ENCODE assay signal across 1 cellular context in the genomic region with DNA sequence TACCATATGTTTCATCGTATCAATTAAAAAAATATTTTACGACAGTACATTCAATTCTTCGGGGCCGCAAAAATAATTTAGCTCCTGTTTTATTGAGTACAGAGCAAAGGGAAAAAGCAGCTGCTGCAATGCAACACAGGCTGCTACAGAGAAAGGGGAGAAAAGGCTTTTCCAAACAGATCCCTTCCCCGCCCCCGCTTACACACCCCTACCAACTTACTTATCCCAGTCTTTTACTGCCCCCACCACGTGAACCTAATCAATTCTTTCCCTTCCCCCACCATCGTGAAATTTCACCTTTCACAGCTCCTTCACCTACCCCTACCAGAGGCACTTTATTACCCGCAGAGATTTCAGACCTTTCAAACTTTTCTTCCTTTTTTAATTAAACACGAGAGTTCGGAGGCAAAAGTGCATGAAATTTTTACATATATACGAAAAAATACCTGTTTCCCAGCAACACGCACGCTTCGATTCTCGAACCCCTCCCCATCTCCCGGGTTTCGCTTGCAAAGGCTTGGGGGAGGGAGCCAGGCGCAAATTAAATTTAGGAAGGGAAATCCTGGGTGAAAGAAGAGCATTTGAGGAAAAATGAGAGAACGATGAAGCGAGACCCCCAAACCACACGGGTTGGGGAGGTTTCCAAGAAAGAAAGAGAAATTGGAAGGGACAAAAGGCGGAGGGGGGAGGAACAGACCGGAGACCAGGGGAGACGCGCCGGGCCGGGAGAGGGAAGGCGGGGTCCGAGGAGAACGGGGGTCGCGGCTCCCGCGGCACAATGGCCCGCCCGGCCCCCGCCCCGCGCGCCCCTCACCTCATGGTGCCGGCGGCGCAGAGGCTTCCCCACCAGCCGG.
TF ChIP-seq lines count a peak whose summit lies in the region.

No MANE protein-coding gene starts in this region.

TF ChIP-seq in HEK293, 187 proteins besides CTCF, POLR2A, EP300 and RAD21 (continued from another document and continues in another):
- TF ChIP-seq, protein P1, sequence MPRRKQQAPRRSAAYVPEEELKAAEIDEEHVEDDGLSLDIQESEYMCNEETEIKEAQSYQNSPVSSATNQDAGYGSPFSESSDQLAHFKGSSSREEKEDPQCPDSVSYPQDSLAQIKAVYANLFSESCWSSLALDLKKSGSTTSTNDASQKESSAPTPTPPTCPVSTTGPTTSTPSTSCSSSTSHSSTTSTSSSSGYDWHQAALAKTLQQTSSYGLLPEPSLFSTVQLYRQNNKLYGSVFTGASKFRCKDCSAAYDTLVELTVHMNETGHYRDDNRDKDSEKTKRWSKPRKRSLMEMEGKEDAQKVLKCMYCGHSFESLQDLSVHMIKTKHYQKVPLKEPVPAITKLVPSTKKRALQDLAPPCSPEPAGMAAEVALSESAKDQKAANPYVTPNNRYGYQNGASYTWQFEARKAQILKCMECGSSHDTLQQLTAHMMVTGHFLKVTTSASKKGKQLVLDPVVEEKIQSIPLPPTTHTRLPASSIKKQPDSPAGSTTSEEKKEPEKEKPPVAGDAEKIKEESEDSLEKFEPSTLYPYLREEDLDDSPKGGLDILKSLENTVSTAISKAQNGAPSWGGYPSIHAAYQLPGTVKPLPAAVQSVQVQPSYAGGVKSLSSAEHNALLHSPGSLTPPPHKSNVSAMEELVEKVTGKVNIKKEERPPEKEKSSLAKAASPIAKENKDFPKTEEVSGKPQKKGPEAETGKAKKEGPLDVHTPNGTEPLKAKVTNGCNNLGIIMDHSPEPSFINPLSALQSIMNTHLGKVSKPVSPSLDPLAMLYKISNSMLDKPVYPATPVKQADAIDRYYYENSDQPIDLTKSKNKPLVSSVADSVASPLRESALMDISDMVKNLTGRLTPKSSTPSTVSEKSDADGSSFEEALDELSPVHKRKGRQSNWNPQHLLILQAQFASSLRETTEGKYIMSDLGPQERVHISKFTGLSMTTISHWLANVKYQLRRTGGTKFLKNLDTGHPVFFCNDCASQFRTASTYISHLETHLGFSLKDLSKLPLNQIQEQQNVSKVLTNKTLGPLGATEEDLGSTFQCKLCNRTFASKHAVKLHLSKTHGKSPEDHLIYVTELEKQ (tag by site-specific recombination; IDR thresholded peaks at IDR 0.05; ENCODE audit: borderline replicate concordance), result peak; percentile 28; the same call in 1 of the 2 replicates
- TF ChIP-seq, protein P2, sequence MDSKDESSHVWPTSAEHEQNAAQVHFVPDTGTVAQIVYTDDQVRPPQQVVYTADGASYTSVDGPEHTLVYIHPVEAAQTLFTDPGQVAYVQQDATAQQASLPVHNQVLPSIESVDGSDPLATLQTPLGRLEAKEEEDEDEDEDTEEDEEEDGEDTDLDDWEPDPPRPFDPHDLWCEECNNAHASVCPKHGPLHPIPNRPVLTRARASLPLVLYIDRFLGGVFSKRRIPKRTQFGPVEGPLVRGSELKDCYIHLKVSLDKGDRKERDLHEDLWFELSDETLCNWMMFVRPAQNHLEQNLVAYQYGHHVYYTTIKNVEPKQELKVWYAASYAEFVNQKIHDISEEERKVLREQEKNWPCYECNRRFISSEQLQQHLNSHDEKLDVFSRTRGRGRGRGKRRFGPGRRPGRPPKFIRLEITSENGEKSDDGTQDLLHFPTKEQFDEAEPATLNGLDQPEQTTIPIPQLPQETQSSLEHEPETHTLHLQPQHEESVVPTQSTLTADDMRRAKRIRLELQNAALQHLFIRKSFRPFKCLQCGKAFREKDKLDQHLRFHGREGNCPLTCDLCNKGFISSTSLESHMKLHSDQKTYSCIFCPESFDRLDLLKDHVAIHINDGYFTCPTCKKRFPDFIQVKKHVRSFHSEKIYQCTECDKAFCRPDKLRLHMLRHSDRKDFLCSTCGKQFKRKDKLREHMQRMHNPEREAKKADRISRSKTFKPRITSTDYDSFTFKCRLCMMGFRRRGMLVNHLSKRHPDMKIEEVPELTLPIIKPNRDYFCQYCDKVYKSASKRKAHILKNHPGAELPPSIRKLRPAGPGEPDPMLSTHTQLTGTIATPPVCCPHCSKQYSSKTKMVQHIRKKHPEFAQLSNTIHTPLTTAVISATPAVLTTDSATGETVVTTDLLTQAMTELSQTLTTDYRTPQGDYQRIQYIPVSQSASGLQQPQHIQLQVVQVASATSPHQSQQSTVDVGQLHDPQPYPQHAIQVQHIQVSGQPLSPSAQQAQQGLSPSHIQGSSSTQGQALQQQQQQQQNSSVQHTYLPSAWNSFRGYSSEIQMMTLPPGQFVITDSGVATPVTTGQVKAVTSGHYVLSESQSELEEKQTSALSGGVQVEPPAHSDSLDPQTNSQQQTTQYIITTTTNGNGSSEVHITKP (tag by site-specific recombination; IDR thresholded peaks at IDR 0.05), result peak; percentile 89
- TF ChIP-seq KLF10 (tag by site-specific recombination; IDR thresholded peaks at IDR 0.05) (peak; percentile 82), ZNF138 (tag by site-specific recombination; IDR thresholded peaks at IDR 0.05; ENCODE audit: borderline replicate concordance) (no peak), ZNF785 (tag by site-specific recombination; IDR thresholded peaks at IDR 0.05) (no peak), HOXD13 (CRISPR knock-in tag; IDR thresholded peaks at IDR 0.05; ENCODE audit: borderline replicate concordance) (0 out of 2 replicates have a peak, but pooled peaks have one; percentile 13), ZSCAN16 (tag by site-specific recombination; IDR thresholded peaks at IDR 0.05) (no peak), ZNF791 (tag by site-specific recombination; IDR thresholded peaks at IDR 0.05) (no peak), ZNF302 (tag by site-specific recombination; IDR thresholded peaks at IDR 0.05; ENCODE audit: low read depth) (no peak), IKZF3 (tag by site-specific recombination; IDR thresholded peaks at IDR 0.05) (no peak; the same call in none of the 2 replicates), KLF1 (tag by site-specific recombination; IDR thresholded peaks at IDR 0.05) (no peak; the same call in 1 of the 2 replicates), ZNF571 (tag by site-specific recombination; IDR thresholded peaks at IDR 0.05) (no peak), ZNF560 (tag by site-specific recombination; IDR thresholded peaks at IDR 0.05; ENCODE audit: borderline replicate concordance) (no peak), ZNF239 (tag by site-specific recombination; IDR thresholded peaks at IDR 0.05) (0 out of 2 replicates have a peak, but pooled peaks have one; percentile 7), ZNF654 (tag by site-specific recombination; IDR thresholded peaks at IDR 0.05; ENCODE audit: low read depth) (no peak; the same call in 1 of the 2 replicates), SP2 (tag by site-specific recombination; IDR thresholded peaks at IDR 0.05) (peak; percentile 49), ZNF404 (tag by site-specific recombination; IDR thresholded peaks at IDR 0.05) (no peak), ZNF777 (tag by site-specific recombination; IDR thresholded peaks at IDR 0.05; ENCODE audit: borderline replicate concordance) (no peak), ZNF366 (tag by site-specific recombination; conservative IDR thresholded peaks at IDR 0.05) (0 out of 2 replicates have a peak, but pooled peaks have one; percentile 47), ZNF600 (tag by site-specific recombination; IDR thresholded peaks at IDR 0.05) (peak; percentile 84), ZNF621 (tag by site-specific recombination; IDR thresholded peaks at IDR 0.05) (no peak), ZNF114 (tag by site-specific recombination; IDR thresholded peaks at IDR 0.05) (no peak), KLF16 (tag by site-specific recombination; IDR thresholded peaks at IDR 0.05) (peak; percentile 92), KLF8 (tag by site-specific recombination; IDR thresholded peaks at IDR 0.05) (peak; percentile 84), WT1 (tag by site-specific recombination; IDR thresholded peaks at IDR 0.05) (peak; percentile 47), ZNF76 (tag by site-specific recombination; IDR thresholded peaks at IDR 0.05; ENCODE audit: borderline replicate concordance, low read depth) (no peak)
- TF ChIP-seq, protein P3, sequence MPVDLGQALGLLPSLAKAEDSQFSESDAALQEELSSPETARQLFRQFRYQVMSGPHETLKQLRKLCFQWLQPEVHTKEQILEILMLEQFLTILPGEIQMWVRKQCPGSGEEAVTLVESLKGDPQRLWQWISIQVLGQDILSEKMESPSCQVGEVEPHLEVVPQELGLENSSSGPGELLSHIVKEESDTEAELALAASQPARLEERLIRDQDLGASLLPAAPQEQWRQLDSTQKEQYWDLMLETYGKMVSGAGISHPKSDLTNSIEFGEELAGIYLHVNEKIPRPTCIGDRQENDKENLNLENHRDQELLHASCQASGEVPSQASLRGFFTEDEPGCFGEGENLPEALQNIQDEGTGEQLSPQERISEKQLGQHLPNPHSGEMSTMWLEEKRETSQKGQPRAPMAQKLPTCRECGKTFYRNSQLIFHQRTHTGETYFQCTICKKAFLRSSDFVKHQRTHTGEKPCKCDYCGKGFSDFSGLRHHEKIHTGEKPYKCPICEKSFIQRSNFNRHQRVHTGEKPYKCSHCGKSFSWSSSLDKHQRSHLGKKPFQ (tag by site-specific recombination; IDR thresholded peaks at IDR 0.05), result 0 out of 2 replicates have a peak, but pooled peaks have one; percentile 16
- TF ChIP-seq, protein P4, sequence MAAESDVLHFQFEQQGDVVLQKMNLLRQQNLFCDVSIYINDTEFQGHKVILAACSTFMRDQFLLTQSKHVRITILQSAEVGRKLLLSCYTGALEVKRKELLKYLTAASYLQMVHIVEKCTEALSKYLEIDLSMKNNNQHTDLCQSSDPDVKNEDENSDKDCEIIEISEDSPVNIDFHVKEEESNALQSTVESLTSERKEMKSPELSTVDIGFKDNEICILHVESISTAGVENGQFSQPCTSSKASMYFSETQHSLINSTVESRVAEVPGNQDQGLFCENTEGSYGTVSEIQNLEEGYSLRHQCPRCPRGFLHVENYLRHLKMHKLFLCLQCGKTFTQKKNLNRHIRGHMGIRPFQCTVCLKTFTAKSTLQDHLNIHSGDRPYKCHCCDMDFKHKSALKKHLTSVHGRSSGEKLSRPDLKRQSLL (tag by site-specific recombination; IDR thresholded peaks at IDR 0.05), result no peak
- TF ChIP-seq, protein P5, sequence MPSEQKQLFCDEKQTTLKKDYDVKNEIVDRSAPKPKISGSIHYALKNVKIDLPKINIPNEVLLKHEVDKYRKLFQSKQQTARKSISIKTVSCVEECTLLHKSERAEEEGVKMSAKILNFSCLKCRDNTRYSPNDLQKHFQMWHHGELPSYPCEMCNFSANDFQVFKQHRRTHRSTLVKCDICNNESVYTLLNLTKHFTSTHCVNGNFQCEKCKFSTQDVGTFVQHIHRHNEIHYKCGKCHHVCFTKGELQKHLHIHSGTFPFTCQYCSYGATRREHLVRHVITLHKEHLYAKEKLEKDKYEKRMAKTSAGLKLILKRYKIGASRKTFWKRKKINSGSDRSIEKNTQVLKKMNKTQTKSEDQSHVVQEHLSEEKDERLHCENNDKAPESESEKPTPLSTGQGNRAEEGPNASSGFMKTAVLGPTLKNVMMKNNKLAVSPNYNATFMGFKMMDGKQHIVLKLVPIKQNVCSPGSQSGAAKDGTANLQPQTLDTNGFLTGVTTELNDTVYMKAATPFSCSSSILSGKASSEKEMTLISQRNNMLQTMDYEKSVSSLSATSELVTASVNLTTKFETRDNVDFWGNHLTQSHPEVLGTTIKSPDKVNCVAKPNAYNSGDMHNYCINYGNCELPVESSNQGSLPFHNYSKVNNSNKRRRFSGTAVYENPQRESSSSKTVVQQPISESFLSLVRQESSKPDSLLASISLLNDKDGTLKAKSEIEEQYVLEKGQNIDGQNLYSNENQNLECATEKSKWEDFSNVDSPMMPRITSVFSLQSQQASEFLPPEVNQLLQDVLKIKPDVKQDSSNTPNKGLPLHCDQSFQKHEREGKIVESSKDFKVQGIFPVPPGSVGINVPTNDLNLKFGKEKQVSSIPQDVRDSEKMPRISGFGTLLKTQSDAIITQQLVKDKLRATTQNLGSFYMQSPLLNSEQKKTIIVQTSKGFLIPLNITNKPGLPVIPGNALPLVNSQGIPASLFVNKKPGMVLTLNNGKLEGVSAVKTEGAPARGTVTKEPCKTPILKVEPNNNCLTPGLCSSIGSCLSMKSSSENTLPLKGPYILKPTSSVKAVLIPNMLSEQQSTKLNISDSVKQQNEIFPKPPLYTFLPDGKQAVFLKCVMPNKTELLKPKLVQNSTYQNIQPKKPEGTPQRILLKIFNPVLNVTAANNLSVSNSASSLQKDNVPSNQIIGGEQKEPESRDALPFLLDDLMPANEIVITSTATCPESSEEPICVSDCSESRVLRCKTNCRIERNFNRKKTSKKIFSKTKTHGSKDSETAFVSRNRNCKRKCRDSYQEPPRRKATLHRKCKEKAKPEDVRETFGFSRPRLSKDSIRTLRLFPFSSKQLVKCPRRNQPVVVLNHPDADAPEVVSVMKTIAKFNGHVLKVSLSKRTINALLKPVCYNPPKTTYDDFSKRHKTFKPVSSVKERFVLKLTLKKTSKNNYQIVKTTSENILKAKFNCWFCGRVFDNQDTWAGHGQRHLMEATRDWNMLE (tag by site-specific recombination; conservative IDR thresholded peaks at IDR 0.05; ENCODE audit: low read depth), result no peak
- TF ChIP-seq, protein P6, sequence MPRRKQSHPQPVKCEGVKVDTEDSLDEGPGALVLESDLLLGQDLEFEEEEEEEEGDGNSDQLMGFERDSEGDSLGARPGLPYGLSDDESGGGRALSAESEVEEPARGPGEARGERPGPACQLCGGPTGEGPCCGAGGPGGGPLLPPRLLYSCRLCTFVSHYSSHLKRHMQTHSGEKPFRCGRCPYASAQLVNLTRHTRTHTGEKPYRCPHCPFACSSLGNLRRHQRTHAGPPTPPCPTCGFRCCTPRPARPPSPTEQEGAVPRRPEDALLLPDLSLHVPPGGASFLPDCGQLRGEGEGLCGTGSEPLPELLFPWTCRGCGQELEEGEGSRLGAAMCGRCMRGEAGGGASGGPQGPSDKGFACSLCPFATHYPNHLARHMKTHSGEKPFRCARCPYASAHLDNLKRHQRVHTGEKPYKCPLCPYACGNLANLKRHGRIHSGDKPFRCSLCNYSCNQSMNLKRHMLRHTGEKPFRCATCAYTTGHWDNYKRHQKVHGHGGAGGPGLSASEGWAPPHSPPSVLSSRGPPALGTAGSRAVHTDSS (tag by site-specific recombination; IDR thresholded peaks at IDR 0.05), result 0 out of 2 replicates have a peak, but pooled peaks have one; percentile 15
- TF ChIP-seq, protein P7, sequence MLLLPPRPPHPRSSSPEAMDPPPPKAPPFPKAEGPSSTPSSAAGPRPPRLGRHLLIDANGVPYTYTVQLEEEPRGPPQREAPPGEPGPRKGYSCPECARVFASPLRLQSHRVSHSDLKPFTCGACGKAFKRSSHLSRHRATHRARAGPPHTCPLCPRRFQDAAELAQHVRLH (tag by site-specific recombination; IDR thresholded peaks at IDR 0.05), result peak; percentile 91
- TF ChIP-seq, protein P8, sequence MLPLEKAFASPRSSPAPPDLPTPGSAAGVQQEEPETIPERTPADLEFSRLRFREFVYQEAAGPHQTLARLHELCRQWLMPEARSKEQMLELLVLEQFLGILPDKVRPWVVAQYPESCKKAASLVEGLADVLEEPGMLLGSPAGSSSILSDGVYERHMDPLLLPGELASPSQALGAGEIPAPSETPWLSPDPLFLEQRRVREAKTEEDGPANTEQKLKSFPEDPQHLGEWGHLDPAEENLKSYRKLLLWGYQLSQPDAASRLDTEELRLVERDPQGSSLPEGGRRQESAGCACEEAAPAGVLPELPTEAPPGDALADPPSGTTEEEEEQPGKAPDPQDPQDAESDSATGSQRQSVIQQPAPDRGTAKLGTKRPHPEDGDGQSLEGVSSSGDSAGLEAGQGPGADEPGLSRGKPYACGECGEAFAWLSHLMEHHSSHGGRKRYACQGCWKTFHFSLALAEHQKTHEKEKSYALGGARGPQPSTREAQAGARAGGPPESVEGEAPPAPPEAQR (tag by site-specific recombination; IDR thresholded peaks at IDR 0.05), result no peak
- TF ChIP-seq, protein P9, sequence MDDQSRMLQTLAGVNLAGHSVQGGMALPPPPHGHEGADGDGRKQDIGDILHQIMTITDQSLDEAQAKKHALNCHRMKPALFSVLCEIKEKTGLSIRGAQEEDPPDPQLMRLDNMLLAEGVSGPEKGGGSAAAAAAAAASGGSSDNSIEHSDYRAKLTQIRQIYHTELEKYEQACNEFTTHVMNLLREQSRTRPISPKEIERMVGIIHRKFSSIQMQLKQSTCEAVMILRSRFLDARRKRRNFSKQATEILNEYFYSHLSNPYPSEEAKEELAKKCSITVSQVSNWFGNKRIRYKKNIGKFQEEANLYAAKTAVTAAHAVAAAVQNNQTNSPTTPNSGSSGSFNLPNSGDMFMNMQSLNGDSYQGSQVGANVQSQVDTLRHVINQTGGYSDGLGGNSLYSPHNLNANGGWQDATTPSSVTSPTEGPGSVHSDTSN (CRISPR knock-in tag; IDR thresholded peaks at IDR 0.05), result no peak
